In genomic region chrX:119194631-119195030, GRCh38 we compare ENCODE assay signal across 10 cellular contexts. TPM values are rescaled to one million over a fixed set of nuclear protein-coding genes. Genes with fewer than 3 reads are reported as not detected.
A peak's percentile ranks its signal among the peaks of the same experiment; 100 is the strongest.
DNase-seq lines count a peak whose midpoint lies in the region; ATAC-seq, FAIRE-seq and TF ChIP-seq lines count a peak whose summit lies in the region.
"Had no signal": no experiment of that assay in that cellular context is flagged by ENCODE, and none has a peak within 500 bp of the region (broad histone marks: within the 10 kb centered on the region; RNA-seq: fewer than 3 reads in every experiment).

No MANE protein-coding gene starts in this region.

- no peak overlapping the region for H3K27ac ChIP-seq in body of pancreas
- H3K27ac ChIP-seq: lower lobe of right lung, uterus had no signal

- TF ChIP-seq POLR2A in GM12891 (IDR thresholded peaks at IDR 0.05; ENCODE audit: low read depth, low read length) (no peak), body of pancreas (IDR thresholded peaks at IDR 0.05) (no peak)

- H3K9me3 ChIP-seq in body of pancreas = no peaks in the 10 kb centered on the region
- H3K9me3 ChIP-seq: lower lobe of right lung, uterus had no signal

- no peaks in the 10 kb centered on the region for H3K4me1 ChIP-seq in body of pancreas
- H3K4me1 ChIP-seq: lower lobe of right lung, uterus had no signal

- no peaks in the 10 kb centered on the region for H3K27me3 ChIP-seq in body of pancreas
- H3K27me3 ChIP-seq: uterus had no signal

- FAIRE-seq in GM12891 (lab: Jason Lieb, UNC) = peak; percentile 26

- H3K4me3 ChIP-seq in fibroblast of villous mesenchyme (ENCODE audit: low read depth, low read length) (no peak overlapping the region), body of pancreas (no peak overlapping the region)
- H3K4me3 ChIP-seq: lower lobe of right lung, uterus had no signal

- intact Hi-C loops in body of pancreas (cut with DNase I) = no loop called here

- TF ChIP-seq CTCF in fibroblast of villous mesenchyme (IDR thresholded peaks at IDR 0.05; ENCODE audit: insufficient read depth, low read depth, low read length) (peak; percentile 25), body of pancreas (IDR thresholded peaks at IDR 0.05) (no peak)

- DNase-seq in AG20443 (ENCODE audit: low spot score) = peak; percentile 13
- DNase-seq in GM12891 (ENCODE audit: insufficient read length, low spot score) = no peak
- DNase-seq in RKO (ENCODE audit: low spot score) = peak; percentile 39
- peak; percentile 37 for DNase-seq in fibroblast of villous mesenchyme (ENCODE audit: low read depth)
- DNase-seq in body of pancreas = no peak
- DNase-seq in NCI-H187 treated with DMSO at 0.1 percent for 48 hours (lab: John Stamatoyannopoulos, UW) = no peak
- DNase-seq: lower lobe of right lung, uterus had no signal

- 49 to 57% methylated on average over 5 of the region's 5 CpGs for WGBS in body of pancreas, 2 donors

- H3K36me3 ChIP-seq in body of pancreas (replicated peaks in 1 of 2; ENCODE audit: insufficient read depth in 1 of 2, low read depth in 2 of 2) = no peaks in the 10 kb centered on the region
- H3K36me3 ChIP-seq: lower lobe of right lung, uterus had no signal

- ATAC-seq in HG03565 (IDR thresholded peaks at IDR 0.05; ENCODE audit: unreplicated experiment) (no peak), body of pancreas (no peak), GM21786 (IDR thresholded peaks at IDR 0.05; ENCODE audit: unreplicated experiment) (no peak)
- ATAC-seq: lower lobe of right lung had no signal

TF ChIP-seq in GM12891, 5 proteins besides CTCF, POLR2A, EP300 and RAD21:
- TF ChIP-seq TAF1 (IDR thresholded peaks at IDR 0.05; ENCODE audit: low read depth, low read length) (no peak), PAX5 (IDR thresholded peaks at IDR 0.05; ENCODE audit: insufficient read depth, low read length, severe bottlenecking) (no peak), POLR2AphosphoS5 (IDR thresholded peaks at IDR 0.05; ENCODE audit: low read depth, low read length) (no peak), POU2F2 (IDR thresholded peaks at IDR 0.05; ENCODE audit: low read depth, low read length) (no peak), SPI1 (IDR thresholded peaks at IDR 0.05; ENCODE audit: low read depth, low read length) (no peak)
TF ChIP-seq in GM12891: peak in this region for 0.

RNA-seq across cellular contexts. Expression of gene PGRMC1, which starts 41.5 kb away (rescaled TPM):
- polyA plus RNA-seq in GM12891 (2012; ENCODE audit: low read depth, missing spikeins) = 18.5 TPM
- total RNA-seq in fibroblast of villous mesenchyme = 202 and 244 TPM in 2 replicates
- 10 to 100 TPM; 42.5 to 45.8 TPM for total RNA-seq in body of pancreas

Comparison
In these comparisons a context has a peak if more than half of its experiments do, and no peak if none do; other contexts are left out.
1. DNase-seq: peak in AG20443 (single experiment), RKO (single experiment) and fibroblast of villous mesenchyme (single experiment); none in GM12891 (single experiment), body of pancreas (0 of 4) and NCI-H187 treated with DMSO at 0.1 percent for 48 hours (single experiment).